Comparison of ENCODE assay signal across 19 cellular contexts in genomic region chr6:8562133-8562532, GRCh38.
"Had no signal": no experiment of that assay in that cellular context is flagged by ENCODE, and none has a peak within 500 bp of the region (broad histone marks: within the 10 kb centered on the region; RNA-seq: fewer than 3 reads in every experiment).

No MANE protein-coding gene starts in this region.

- H3K27ac ChIP-seq: left ventricle myocardium inferior, ovary, spleen, suprapubic skin, thoracic aorta, tibial artery, uterus had no signal

- H3K27me3 ChIP-seq: ovary, spleen, suprapubic skin, tibial artery, uterus had no signal

- DNase-seq: hypothalamus; islet precursor cell; left ventricle myocardium inferior; mesendoderm; naive thymus-derived CD4-positive, alpha-beta T cell; ovary; right cardiac atrium; small intestine; spleen; stimulated activated CD4-positive, alpha-beta T cell treated with anti-CD3 and anti-CD28 coated beads, Interleukin-4, amount 100 ng/mL, for 24 hours; stimulated activated naive CD4-positive, alpha-beta T cell; tibial artery; uterus had no signal

- H3K4me1 ChIP-seq: left ventricle myocardium inferior, spleen, suprapubic skin, tibial artery, uterus had no signal

- ATAC-seq: naive thymus-derived CD4-positive, alpha-beta T cell; natural killer cell treated with Interleukin-12 subunit alpha and Interleukin-12 subunit beta and Interleukin-15 and Interleukin-18, amount 100 ng/mL, for 72 hours; right cardiac atrium; sciatic nerve; stimulated activated effector memory CD8-positive, alpha-beta T cell treated with anti-CD3 and anti-CD28 coated beads, Interleukin-12 subunit alpha, Interleukin-12 subunit beta, amount 100 ng/mL, for 72 hours had no signal

- H3K4me3 ChIP-seq: left ventricle myocardium inferior, lung, ovary, spleen, suprapubic skin, thoracic aorta, tibial artery, uterus had no signal

- H3K36me3 ChIP-seq: left ventricle myocardium inferior, ovary, spleen, suprapubic skin, thoracic aorta, tibial artery, uterus had no signal

- H3K9me3 ChIP-seq: left ventricle myocardium inferior, ovary, spleen, suprapubic skin, thoracic aorta, tibial artery, uterus had no signal
